18 cellular contexts compared by ENCODE assay signal in genomic region chr10:119973261-119973660, GRCh38.
DNase-seq lines count a peak whose midpoint lies in the region; ATAC-seq and TF ChIP-seq lines count a peak whose summit lies in the region.
"Had no signal": no experiment of that assay in that cellular context is flagged by ENCODE, and none has a peak within 500 bp of the region (broad histone marks: within the 10 kb centered on the region; RNA-seq: fewer than 3 reads in every experiment).

No MANE protein-coding gene starts in this region.

- POLR2A ChIA-PET in activated CD8-positive, alpha-beta T cell treated with anti-CD3 and anti-CD28 coated beads for 36 hours (lab: Charles Lee): no interaction called here
- POLR2A ChIA-PET in activated CD8-positive, alpha-beta T cell treated with anti-CD3 and anti-CD28 coated beads, Interleukin-2, amount 10 ng/mL, durations not matched to agents 7 days and 5 days (lab: Charles Lee): no interaction called here

- H3K27me3 Mint-ChIP-seq in activated CD8-positive, alpha-beta T cell treated with anti-CD3 and anti-CD28 coated beads for 36 hours: peaks cover 8% of the 10 kb centered on the region
- H3K27me3 Mint-ChIP-seq in activated CD8-positive, alpha-beta T cell treated with anti-CD3 and anti-CD28 coated beads, Interleukin-2, amount 10 ng/mL, durations not matched to agents 7 days and 5 days (ENCODE audit: low read depth): peaks cover 6% of the 10 kb centered on the region

- H3K36me3 Mint-ChIP-seq in activated CD8-positive, alpha-beta T cell treated with anti-CD3 and anti-CD28 coated beads for 36 hours (ENCODE audit: low read depth): no peaks in the 10 kb centered on the region
- H3K36me3 Mint-ChIP-seq in activated CD8-positive, alpha-beta T cell treated with anti-CD3 and anti-CD28 coated beads, Interleukin-2, amount 10 ng/mL, durations not matched to agents 7 days and 5 days (ENCODE audit: low read depth): no peaks in the 10 kb centered on the region
- H3K36me3 Mint-ChIP-seq: activated naive CD4-positive, alpha-beta T cell treated with anti-CD3 and anti-CD28 coated beads, Interleukin-2, amount 50 U/mL, for 72 hours; CD4-positive, alpha-beta memory T cell had no signal

- no peaks in the 10 kb centered on the region for H3K4me1 Mint-ChIP-seq in activated CD8-positive, alpha-beta T cell treated with anti-CD3 and anti-CD28 coated beads for 36 hours (ENCODE audit: low read depth)
- H3K4me1 Mint-ChIP-seq in activated CD8-positive, alpha-beta T cell treated with anti-CD3 and anti-CD28 coated beads, Interleukin-2, amount 10 ng/mL, durations not matched to agents 7 days and 5 days (ENCODE audit: low read depth): no peaks in the 10 kb centered on the region
- H3K4me1 Mint-ChIP-seq: CD4-positive, alpha-beta memory T cell had no signal

- H3K27ac ChIP-seq in mammary epithelial cell (ENCODE audit: insufficient read depth, low read depth, low read length) (no peak overlapping the region), testis (no peak overlapping the region), esophagus muscularis mucosa (replicated peaks in 1 of 4) (no peak overlapping the region)
- H3K27ac ChIP-seq: A549, left ventricle myocardium inferior, skin epidermis had no signal

- TF ChIP-seq EP300 in esophagus muscularis mucosa (IDR thresholded peaks at IDR 0.05): no peak

- H3K4me1 ChIP-seq in mammary epithelial cell (ENCODE audit: insufficient read depth, low read length) (no peaks in the 10 kb centered on the region), testis (no peaks in the 10 kb centered on the region), esophagus muscularis mucosa (no peaks in the 10 kb centered on the region)
- H3K4me1 ChIP-seq: A549, left ventricle myocardium inferior had no signal

- intact Hi-C loops in activated CD8-positive, alpha-beta T cell treated with anti-CD3 and anti-CD28 coated beads for 36 hours (cut with micrococcal nuclease): no loop called here
- intact Hi-C loops in mammary epithelial cell (cut with micrococcal nuclease) (no loop called here), testis (cut with DNase I; ENCODE audit: low total_unique reads) (no loop called here), esophagus muscularis mucosa (cut with DNase I) (no loop called here)

- no peak overlapping the region for H3K9ac ChIP-seq in mammary epithelial cell (ENCODE audit: insufficient read depth, low read length)

- H3K27me3 ChIP-seq in mammary epithelial cell (ENCODE audit: insufficient read depth, low read length): no peaks in the 10 kb centered on the region
- H3K27me3 ChIP-seq in testis: no peaks in the 10 kb centered on the region
- no peaks in the 10 kb centered on the region for H3K27me3 ChIP-seq in esophagus muscularis mucosa
- H3K27me3 ChIP-seq: MG63 had no signal

- ATAC-seq in activated CD8-positive, alpha-beta T cell treated with anti-CD3 and anti-CD28 coated beads for 36 hours: peak; percentile 30
- ATAC-seq in activated CD8-positive, alpha-beta T cell treated with anti-CD3 and anti-CD28 coated beads, Interleukin-2, amount 10 ng/mL, durations not matched to agents 7 days and 5 days: no peak
- ATAC-seq in GM19463 (IDR thresholded peaks at IDR 0.05; ENCODE audit: unreplicated experiment): no peak

- dilution Hi-C loops in mammary epithelial cell (cut with HindIII; ENCODE audit: low sequenced_read_pairs): no loop called here

- H3K4me3 Mint-ChIP-seq in activated CD8-positive, alpha-beta T cell treated with anti-CD3 and anti-CD28 coated beads for 36 hours: no peak overlapping the region
- H3K4me3 Mint-ChIP-seq in activated CD8-positive, alpha-beta T cell treated with anti-CD3 and anti-CD28 coated beads, Interleukin-2, amount 10 ng/mL, durations not matched to agents 7 days and 5 days: no peak overlapping the region
- H3K4me3 Mint-ChIP-seq: CD4-positive, alpha-beta memory T cell; T-helper 2 cell treated with Interferon-gamma antibody and Interleukin-4, amounts not matched to agents 5 μg/mL and 100 μg/mL, for 36 hours had no signal

- H3K9me3 ChIP-seq in mammary epithelial cell (replicated peaks; ENCODE audit: insufficient read depth, low read length) (no peaks in the 10 kb centered on the region), testis (no peaks in the 10 kb centered on the region), esophagus muscularis mucosa (no peaks in the 10 kb centered on the region)
- H3K9me3 ChIP-seq: A549, MG63 had no signal

- no peak for DNase-seq in activated CD8-positive, alpha-beta T cell treated with anti-CD3 and anti-CD28 coated beads for 36 hours
- no peak for DNase-seq in activated CD8-positive, alpha-beta T cell treated with anti-CD3 and anti-CD28 coated beads, Interleukin-2, amount 10 ng/mL, durations not matched to agents 7 days and 5 days
- DNase-seq in NCI-H1048 (lab: John Stamatoyannopoulos, UW) (peak; percentile 22), mammary epithelial cell (peak; percentile 5), testis (peak; percentile 56), NCI-H345 (lab: John Stamatoyannopoulos, UW) (no peak), esophagus muscularis mucosa (ENCODE audit: extremely low spot score) (no peak)
- DNase-seq: CD4-positive, alpha-beta memory T cell; effector CD8-positive, alpha-beta T cell; left ventricle myocardium inferior; MG63; NCI-H2081 treated with DMSO at 0.1 percent for 48 hours; SHP77 treated with DMSO at 0.1 percent for 48 hours had no signal

- H3K4me2 ChIP-seq in mammary epithelial cell (ENCODE audit: insufficient read depth, low read depth, low read length): no peak overlapping the region
- H3K4me2 ChIP-seq: A549 had no signal

- BruUV-seq in mammary epithelial cell (replicated peaks; lab: Mats Ljungman, UMichigan): no TSS peak

- no peak overlapping the region for H2AFZ ChIP-seq in mammary epithelial cell (ENCODE audit: low read depth, low read length)

- H3K9me3 Mint-ChIP-seq in activated CD8-positive, alpha-beta T cell treated with anti-CD3 and anti-CD28 coated beads for 36 hours: no peaks in the 10 kb centered on the region
- H3K9me3 Mint-ChIP-seq in activated CD8-positive, alpha-beta T cell treated with anti-CD3 and anti-CD28 coated beads, Interleukin-2, amount 10 ng/mL, durations not matched to agents 7 days and 5 days (ENCODE audit: insufficient read depth): no peaks in the 10 kb centered on the region
- H3K9me3 Mint-ChIP-seq: activated naive CD4-positive, alpha-beta T cell treated with anti-CD3 and anti-CD28 coated beads, Interleukin-2, amount 50 U/mL, for 72 hours; T-helper 2 cell treated with Interferon-gamma antibody and Interleukin-4, amounts not matched to agents 5 μg/mL and 100 μg/mL, for 36 hours had no signal

- H3K79me2 ChIP-seq in mammary epithelial cell (ENCODE audit: insufficient read depth, low read length): no peaks in the 10 kb centered on the region

- TF ChIP-seq POLR2A in testis (IDR thresholded peaks at IDR 0.05): no peak
- TF ChIP-seq POLR2A in esophagus muscularis mucosa (IDR thresholded peaks at IDR 0.05; ENCODE audit: low read depth): no peak

- WGBS in mammary epithelial cell (ENCODE audit: low coverage, missing lambda C conversion rate): 97% methylated on average over 4 of the region's 5 CpGs
- 41 to 50% methylated on average over 5 of the region's 5 CpGs for whole genome bisulfite sequencing in testis, 2 donors
- WGBS in esophagus muscularis mucosa: 74% methylated on average over 5 of the region's 5 CpGs

- no peak overlapping the region for H3K4me3 ChIP-seq in mammary epithelial cell (replicated peaks in 1 of 3; ENCODE audit: insufficient read depth in 1 of 3, low read depth in 2 of 3, low read length in 3 of 3)
- H3K4me3 ChIP-seq in testis: no peak overlapping the region
- H3K4me3 ChIP-seq in esophagus muscularis mucosa: no peak overlapping the region
- H3K4me3 ChIP-seq: A549, left ventricle myocardium inferior, MG63, skin epidermis had no signal

- TF ChIP-seq CTCF in activated CD8-positive, alpha-beta T cell treated with anti-CD3 and anti-CD28 coated beads for 36 hours (IDR thresholded peaks at IDR 0.05): no peak
- TF ChIP-seq CTCF in mammary epithelial cell (conservative IDR thresholded peaks at IDR 0.05 in 1 of 2, IDR thresholded peaks at IDR 0.05 in 1 of 2; ENCODE audit: extremely low read depth in 1 of 2, insufficient read depth in 1 of 2, low read depth in 1 of 2, low read length in 2 of 2) (no peak), testis (IDR thresholded peaks at IDR 0.05) (no peak), esophagus muscularis mucosa (IDR thresholded peaks at IDR 0.05) (no peak)

- H3K36me3 ChIP-seq in mammary epithelial cell (ENCODE audit: insufficient read depth, low read length) (no peaks in the 10 kb centered on the region), testis (ENCODE audit: low read depth, missing control alignments) (no peaks in the 10 kb centered on the region), esophagus muscularis mucosa (no peaks in the 10 kb centered on the region)
- H3K36me3 ChIP-seq: left ventricle myocardium inferior, MG63 had no signal

- in situ Hi-C loops in mammary epithelial cell (cut with MboI; ENCODE audit: low sequenced_read_pairs in 2 of 2): no loop called here

- no peak overlapping the region for H3K27ac Mint-ChIP-seq in activated CD8-positive, alpha-beta T cell treated with anti-CD3 and anti-CD28 coated beads for 36 hours
- no peak overlapping the region for H3K27ac Mint-ChIP-seq in activated CD8-positive, alpha-beta T cell treated with anti-CD3 and anti-CD28 coated beads, Interleukin-2, amount 10 ng/mL, durations not matched to agents 7 days and 5 days
- H3K27ac Mint-ChIP-seq: activated naive CD4-positive, alpha-beta T cell treated with anti-CD3 and anti-CD28 coated beads, Interleukin-2, amount 50 U/mL, for 72 hours; CD4-positive, alpha-beta memory T cell; T-helper 2 cell treated with Interferon-gamma antibody and Interleukin-4, amounts not matched to agents 5 μg/mL and 100 μg/mL, for 36 hours had no signal

- H4K20me1 ChIP-seq in mammary epithelial cell (ENCODE audit: insufficient read depth, low read length): no peaks in the 10 kb centered on the region

- CTCF ChIA-PET in activated CD8-positive, alpha-beta T cell treated with anti-CD3 and anti-CD28 coated beads for 36 hours (lab: Charles Lee): no interaction called here
- CTCF ChIA-PET in activated CD8-positive, alpha-beta T cell treated with anti-CD3 and anti-CD28 coated beads, Interleukin-2, amount 10 ng/mL, durations not matched to agents 7 days and 5 days (lab: Charles Lee): no interaction called here
- CTCF ChIA-PET in mammary epithelial cell (lab: Charles Lee; ENCODE audit: low non-redundant PET): no interaction called here

Comparison
In these comparisons a context has a peak if more than half of its experiments do, and no peak if none do; other contexts are left out.
1. DNase-seq: peak in NCI-H1048 (single experiment), mammary epithelial cell (single experiment) and testis (single experiment); none in activated CD8-positive, alpha-beta T cell treated with anti-CD3 and anti-CD28 coated beads for 36 hours (single experiment), activated CD8-positive, alpha-beta T cell treated with anti-CD3 and anti-CD28 coated beads, Interleukin-2, amount 10 ng/mL, durations not matched to agents 7 days and 5 days (single experiment), NCI-H345 (single experiment) and esophagus muscularis mucosa (single experiment).